1 cellular context compared by ENCODE assay signal in the genomic region with DNA sequence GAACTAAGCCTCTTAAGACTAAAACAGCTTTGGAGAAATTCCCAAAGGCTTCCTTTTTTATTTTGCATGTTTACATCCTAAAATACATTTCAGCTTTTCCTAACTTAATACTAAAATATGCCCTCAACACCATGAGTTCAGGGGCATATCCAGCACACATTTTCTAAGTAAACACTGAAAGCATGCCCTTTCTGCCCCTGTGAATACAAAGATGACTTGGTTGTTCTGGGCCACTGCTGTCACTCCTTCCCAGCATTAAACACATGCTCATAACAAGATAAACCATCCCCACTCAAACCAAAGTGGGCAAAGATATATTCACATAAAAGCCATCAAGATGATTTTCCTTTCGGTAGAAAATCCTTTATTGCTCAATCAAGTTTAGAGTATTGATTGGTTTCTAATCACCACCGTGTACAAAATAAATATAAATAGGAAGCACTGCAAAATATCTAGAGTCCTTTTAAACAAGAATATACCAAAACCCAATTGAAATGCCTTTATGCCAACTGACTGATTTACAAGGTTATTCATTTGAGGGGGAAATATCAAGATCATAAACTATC.
TF ChIP-seq lines count a peak whose summit lies in the region.

No MANE protein-coding gene starts in this region.

TF ChIP-seq in endothelial cell of umbilical vein, 7 proteins besides CTCF, POLR2A, EP300 and RAD21:
- TF ChIP-seq FOS (IDR thresholded peaks at IDR 0.05; ENCODE audit: borderline replicate concordance, insufficient read depth, low read length) (no peak), JUN (IDR thresholded peaks at IDR 0.05; ENCODE audit: borderline replicate concordance, insufficient read depth, insufficient read length, low read depth) (no peak), GATA2 (IDR thresholded peaks at IDR 0.05; ENCODE audit: insufficient read depth, insufficient read length, low read depth, low read length) (no peak), POLR2AphosphoS5 (IDR thresholded peaks at IDR 0.05; ENCODE audit: insufficient read depth, low read depth, low read length) (no peak), MAX (IDR thresholded peaks at IDR 0.05; ENCODE audit: insufficient read depth, insufficient read length) (no peak), MYC (IDR thresholded peaks at IDR 0.05; ENCODE audit: low read depth, low read length) (no peak), EZH2 (IDR thresholded peaks at IDR 0.05; ENCODE audit: borderline replicate concordance, low read depth, low read length, severe bottlenecking) (no peak)
TF ChIP-seq in endothelial cell of umbilical vein: peak in this region for 0.
